Comparison of ENCODE assay signal across 19 cellular contexts in the genomic region with DNA sequence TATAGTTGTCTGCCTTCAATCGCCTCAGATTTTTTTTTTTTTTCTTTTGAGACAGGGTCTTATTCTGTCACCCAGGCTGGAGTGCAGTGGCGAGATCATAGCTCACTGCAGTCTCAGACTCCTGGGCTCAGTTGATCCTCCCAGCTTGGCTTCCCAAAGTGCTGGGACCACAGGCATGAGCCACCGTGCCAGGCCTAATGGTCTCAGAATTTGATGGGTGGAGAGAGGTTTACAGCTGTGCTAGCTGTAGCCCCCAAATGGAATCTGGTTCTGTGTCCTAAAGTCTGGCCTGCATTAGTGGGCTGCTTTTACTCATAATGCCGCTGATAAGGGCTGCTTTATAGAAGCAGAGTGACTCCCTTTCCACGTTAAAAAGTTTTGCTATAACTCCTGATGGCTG.
"Had no signal": no experiment of that assay in that cellular context is flagged by ENCODE, and none has a peak within 500 bp of the region (broad histone marks: within the 10 kb centered on the region; RNA-seq: fewer than 3 reads in every experiment).

No MANE protein-coding gene starts in this region.

- ATAC-seq: naive thymus-derived CD4-positive, alpha-beta T cell; psoas muscle had no signal

- H3K36me3 Mint-ChIP-seq: activated naive CD8-positive, alpha-beta T cell treated with anti-CD3 and anti-CD28 coated beads for 36 hours; immature natural killer cell had no signal

- H3K9me3 Mint-ChIP-seq: activated CD4-positive, alpha-beta memory T cell treated with anti-CD3 and anti-CD28 coated beads, Interleukin-2, amount 10 ng/mL, durations not matched to agents 7 days and 5 days; activated naive CD8-positive, alpha-beta T cell treated with anti-CD3 and anti-CD28 coated beads for 36 hours; activated T-cell treated with anti-CD3 and anti-CD28 coated beads, Interleukin-2, amount 50 U/mL, for 24 hours; immature natural killer cell; naive thymus-derived CD4-positive, alpha-beta T cell had no signal

- H3K4me3 Mint-ChIP-seq: activated CD4-positive, alpha-beta memory T cell treated with anti-CD3 and anti-CD28 coated beads, Interleukin-2, amount 10 ng/mL, durations not matched to agents 7 days and 5 days; activated naive CD8-positive, alpha-beta T cell treated with anti-CD3 and anti-CD28 coated beads for 36 hours; activated T-cell treated with anti-CD3 and anti-CD28 coated beads, Interleukin-2, amount 50 U/mL, for 24 hours; immature natural killer cell; naive thymus-derived CD4-positive, alpha-beta T cell had no signal

- H3K27me3 ChIP-seq: brain microvascular endothelial cell, sigmoid colon, stomach, testis had no signal

- DNase-seq: activated CD4-positive, alpha-beta memory T cell treated with anti-CD3 and anti-CD28 coated beads, Interleukin-2, amount 10 ng/mL, durations not matched to agents 7 days and 5 days; activated naive CD8-positive, alpha-beta T cell treated with anti-CD3 and anti-CD28 coated beads for 36 hours; activated T-cell treated with anti-CD3 and anti-CD28 coated beads, Interleukin-2, amount 50 U/mL, for 24 hours; amygdala; brain microvascular endothelial cell; cerebellar nuclear complex; effector CD8-positive, alpha-beta T cell; foreskin melanocyte; immature natural killer cell; naive thymus-derived CD4-positive, alpha-beta T cell; psoas muscle; sigmoid colon; stimulated activated CD4-positive, alpha-beta T cell treated with anti-CD3 and anti-CD28 coated beads, Interleukin-12 subunit alpha, Interleukin-12 subunit beta, amount 100 ng/mL, for 4 hours; stimulated activated CD4-positive, alpha-beta T cell treated with anti-CD3 and anti-CD28 coated beads, Interleukin-2, amount 100 ng/mL, for 24 hours; stomach; T1000; testis had no signal

- H3K36me3 ChIP-seq: brain microvascular endothelial cell, sigmoid colon had no signal

- H3K27ac ChIP-seq: brain microvascular endothelial cell, epithelial cell of prostate, psoas muscle, stomach, testis had no signal

- H3K27ac Mint-ChIP-seq: activated CD4-positive, alpha-beta memory T cell treated with anti-CD3 and anti-CD28 coated beads, Interleukin-2, amount 10 ng/mL, durations not matched to agents 7 days and 5 days; activated naive CD8-positive, alpha-beta T cell treated with anti-CD3 and anti-CD28 coated beads for 36 hours; activated T-cell treated with anti-CD3 and anti-CD28 coated beads, Interleukin-2, amount 50 U/mL, for 24 hours; immature natural killer cell had no signal

- H3K4me3 ChIP-seq: lung, psoas muscle, sigmoid colon, stomach, testis had no signal

- H3K9me3 ChIP-seq: psoas muscle, sigmoid colon, stomach, testis had no signal
